9 cellular contexts compared by ENCODE assay signal in the genomic region with DNA sequence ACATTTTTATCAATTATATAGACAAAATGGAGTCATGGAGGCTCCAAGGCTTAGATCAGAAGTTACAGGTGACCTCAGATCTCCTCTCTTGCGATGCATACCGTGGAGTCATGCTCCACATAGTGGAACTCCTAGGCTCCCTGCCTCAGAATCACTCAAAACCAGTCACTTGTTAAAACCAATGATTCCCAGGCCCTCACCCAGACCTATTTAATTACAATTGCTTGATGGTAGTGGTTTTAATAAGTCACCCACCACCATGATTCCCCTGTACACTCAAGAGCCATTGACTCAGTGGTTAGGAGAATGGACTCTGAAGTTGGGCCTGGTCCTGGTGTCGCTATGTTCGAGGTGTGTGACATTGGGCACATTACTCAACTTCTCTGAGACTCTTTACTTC. TPM values are rescaled to one million over a fixed set of nuclear protein-coding genes. Genes with fewer than 3 reads are reported as not detected.
"Had no signal": no experiment of that assay in that cellular context is flagged by ENCODE, and none has a peak within 500 bp of the region (broad histone marks: within the 10 kb centered on the region; RNA-seq: fewer than 3 reads in every experiment).

No MANE protein-coding gene starts in this region.

- DNase-seq: H9, HCEC 1CT, IMR-90 had no signal

- FAIRE-seq: H1, H54, HTR-8/SVneo, K562 had no signal

- ATAC-seq: GM23338, K562 had no signal

- H3K4me3 ChIP-seq: GM23338, K562 had no signal

RNA-seq across cellular contexts. Expression of a gene that starts 26.9 kb away (rescaled TPM):
- total RNA-seq: GM23338, H1, H9, HT-29, IMR-90, K562 had no signal
